In genomic region chr1:109762821-109763645, GRCh38 we compare ENCODE assay signal across 1 cellular context.
TF ChIP-seq lines count a peak whose summit lies in the region.

No MANE protein-coding gene starts in this region.

TF ChIP-seq in HepG2, 621 proteins besides CTCF, POLR2A, EP300 and RAD21:
- TF ChIP-seq GABPA (IDR thresholded peaks at IDR 0.05; ENCODE audit: low read depth, low read length) (no peak), GABPA (CRISPR knock-in tag; IDR thresholded peaks at IDR 0.05; ENCODE audit: low read depth) (peak; percentile 31; the same call in 1 of the 2 replicates), ZNF879 (CRISPR knock-in tag; IDR thresholded peaks at IDR 0.05) (0 out of 2 replicates have a peak, but pooled peaks have one; percentile 18), ZNF550 (CRISPR knock-in tag; IDR thresholded peaks at IDR 0.05; ENCODE audit: borderline replicate concordance) (peak; percentile 51), ELF4 (CRISPR knock-in tag; IDR thresholded peaks at IDR 0.05; ENCODE audit: borderline replicate concordance) (0 out of 2 replicates have a peak, but pooled peaks have one; percentile 0), SMAD9 (CRISPR knock-in tag; IDR thresholded peaks at IDR 0.05) (no peak), GATAD1 (CRISPR knock-in tag; IDR thresholded peaks at IDR 0.05) (0 out of 2 replicates have a peak, but pooled peaks have one; percentile 4), ARNTL (CRISPR knock-in tag; IDR thresholded peaks at IDR 0.05) (no peak)
- TF ChIP-seq, protein P1, sequence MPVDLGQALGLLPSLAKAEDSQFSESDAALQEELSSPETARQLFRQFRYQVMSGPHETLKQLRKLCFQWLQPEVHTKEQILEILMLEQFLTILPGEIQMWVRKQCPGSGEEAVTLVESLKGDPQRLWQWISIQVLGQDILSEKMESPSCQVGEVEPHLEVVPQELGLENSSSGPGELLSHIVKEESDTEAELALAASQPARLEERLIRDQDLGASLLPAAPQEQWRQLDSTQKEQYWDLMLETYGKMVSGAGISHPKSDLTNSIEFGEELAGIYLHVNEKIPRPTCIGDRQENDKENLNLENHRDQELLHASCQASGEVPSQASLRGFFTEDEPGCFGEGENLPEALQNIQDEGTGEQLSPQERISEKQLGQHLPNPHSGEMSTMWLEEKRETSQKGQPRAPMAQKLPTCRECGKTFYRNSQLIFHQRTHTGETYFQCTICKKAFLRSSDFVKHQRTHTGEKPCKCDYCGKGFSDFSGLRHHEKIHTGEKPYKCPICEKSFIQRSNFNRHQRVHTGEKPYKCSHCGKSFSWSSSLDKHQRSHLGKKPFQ (CRISPR knock-in tag; IDR thresholded peaks at IDR 0.05; ENCODE audit: insufficient replicate concordance): peak; percentile 7
